In genomic region chr6:218153-219018, GRCh38 we compare ENCODE assay signal across 16 cellular contexts.
DNase-seq lines count a peak whose midpoint lies in the region; ATAC-seq and TF ChIP-seq lines count a peak whose summit lies in the region.
"Had no signal": no experiment of that assay in that cellular context is flagged by ENCODE, and none has a peak within 500 bp of the region (broad histone marks: within the 10 kb centered on the region; RNA-seq: fewer than 3 reads in every experiment).

No MANE protein-coding gene starts in this region.

- peaks cover 0 to 12% (median 3%) of the 10 kb centered on the region in 8 donors for H3K9me3 ChIP-seq in spleen
- H3K9me3 ChIP-seq in prostate gland: no peaks in the 10 kb centered on the region
- no peaks in the 10 kb centered on the region for H3K9me3 ChIP-seq in BE2C
- H3K9me3 ChIP-seq: A549, vagina had no signal

- H3K27me3 Mint-ChIP-seq in activated CD4-positive, alpha-beta T cell treated with anti-CD3 and anti-CD28 coated beads for 36 hours: peaks cover 3% of the 10 kb centered on the region
- H3K27me3 Mint-ChIP-seq in activated CD8-positive, alpha-beta memory T cell treated with anti-CD3 and anti-CD28 coated beads, Interleukin-2, amount 10 ng/mL, durations not matched to agents 7 days and 5 days: no peaks in the 10 kb centered on the region
- H3K27me3 Mint-ChIP-seq: activated naive CD4-positive, alpha-beta T cell treated with anti-CD3 and anti-CD28 coated beads, Interleukin-2, amount 50 U/mL, for 24 hours had no signal

- H3K4me3 Mint-ChIP-seq in activated CD4-positive, alpha-beta T cell treated with anti-CD3 and anti-CD28 coated beads for 36 hours: no peak overlapping the region
- no peak overlapping the region for H3K4me3 Mint-ChIP-seq in activated CD8-positive, alpha-beta memory T cell treated with anti-CD3 and anti-CD28 coated beads, Interleukin-2, amount 10 ng/mL, durations not matched to agents 7 days and 5 days
- H3K4me3 Mint-ChIP-seq: activated naive CD4-positive, alpha-beta T cell treated with anti-CD3 and anti-CD28 coated beads, Interleukin-2, amount 50 U/mL, for 24 hours; T-helper 2 cell treated with Interferon-gamma antibody and Interleukin-4, amounts not matched to agents 5 μg/mL and 100 μg/mL, for 36 hours had no signal

- CTCF ChIA-PET in activated CD4-positive, alpha-beta T cell treated with anti-CD3 and anti-CD28 coated beads for 36 hours (lab: Charles Lee): interaction anchor here (0.7 to 2.8 kb wide), 9 partner anchors 14 to 214 kb away, joined by 3 to 6 read pairs (median 3); no protein-coding TSS in a partner anchor
- CTCF ChIA-PET in activated CD8-positive, alpha-beta memory T cell treated with anti-CD3 and anti-CD28 coated beads, Interleukin-2, amount 10 ng/mL, durations not matched to agents 7 days and 5 days (lab: Charles Lee): interaction anchor here (1.2 to 4.8 kb wide), 8 partner anchors 9 to 123 kb away, joined by 4 to 29 read pairs (median 7); no protein-coding TSS in a partner anchor

- no peaks in the 10 kb centered on the region for H3K27me3 ChIP-seq in spleen (replicated peaks in 1 of 7)
- H3K27me3 ChIP-seq in prostate gland (replicated peaks; ENCODE audit: insufficient read depth): no peaks in the 10 kb centered on the region
- H3K27me3 ChIP-seq in BE2C: peaks cover 34% of the 10 kb centered on the region
- H3K27me3 ChIP-seq: vagina had no signal

- H3K27ac ChIP-seq in spleen: peak overlapping the region in 5 of 8 donors; percentile 17 to 70 (median 53)
- H3K27ac ChIP-seq in prostate gland: no peak overlapping the region
- H3K27ac ChIP-seq: A549, vagina had no signal

- peak; percentile 50 for DNase-seq in activated CD4-positive, alpha-beta T cell treated with anti-CD3 and anti-CD28 coated beads for 36 hours
- DNase-seq in activated CD4-positive, alpha-beta T cell treated with anti-CD3 and anti-CD28 coated beads, Interleukin-2, amount 50 U/mL, for 4 hours: no peak
- no peak for DNase-seq in spleen
- no peak for DNase-seq in prostate gland (ENCODE audit: low spot score)
- no peak for DNase-seq in activated CD8-positive, alpha-beta memory T cell treated with anti-CD3 and anti-CD28 coated beads, Interleukin-2, amount 10 ng/mL, durations not matched to agents 7 days and 5 days
- no peak for DNase-seq in BE2C
- DNase-seq: erythroblast; HCEC 1CT; stimulated activated CD4-positive, alpha-beta T cell treated with anti-CD3 and anti-CD28 coated beads, Interleukin-15, amount 100 ng/mL, for 24 hours had no signal

- TF ChIP-seq POLR2A in spleen (IDR thresholded peaks at IDR 0.05) (no peak), prostate gland (IDR thresholded peaks at IDR 0.05) (no peak)

- 61 to 81% (median 70%) methylated on average over 22 of the region's 22 CpGs for WGBS in spleen, 5 donors
- 89% methylated on average over 22 of the region's 22 CpGs for WGBS in prostate gland

- intact Hi-C loops in activated CD4-positive, alpha-beta T cell treated with anti-CD3 and anti-CD28 coated beads for 36 hours (cut with DNase I, micrococcal nuclease): no loop called here
- intact Hi-C loops in spleen (cut with DNase I; ENCODE audit: low total_unique reads) (no loop called here), prostate gland (cut with DNase I) (no loop called here)

- H3K9me3 Mint-ChIP-seq in activated CD4-positive, alpha-beta T cell treated with anti-CD3 and anti-CD28 coated beads for 36 hours (ENCODE audit: low read depth): peaks cover 2% of the 10 kb centered on the region
- peaks cover 8% of the 10 kb centered on the region for H3K9me3 Mint-ChIP-seq in activated CD8-positive, alpha-beta memory T cell treated with anti-CD3 and anti-CD28 coated beads, Interleukin-2, amount 10 ng/mL, durations not matched to agents 7 days and 5 days (ENCODE audit: low read depth)
- H3K9me3 Mint-ChIP-seq: activated naive CD4-positive, alpha-beta T cell treated with anti-CD3 and anti-CD28 coated beads, Interleukin-2, amount 50 U/mL, for 24 hours had no signal

- H3K36me3 ChIP-seq in spleen (no peaks in the 10 kb centered on the region), prostate gland (no peaks in the 10 kb centered on the region), BE2C (no peaks in the 10 kb centered on the region)
- H3K36me3 ChIP-seq: vagina had no signal

- no peak overlapping the region for H3K27ac Mint-ChIP-seq in activated CD4-positive, alpha-beta T cell treated with anti-CD3 and anti-CD28 coated beads for 36 hours
- no peak overlapping the region for H3K27ac Mint-ChIP-seq in activated CD8-positive, alpha-beta memory T cell treated with anti-CD3 and anti-CD28 coated beads, Interleukin-2, amount 10 ng/mL, durations not matched to agents 7 days and 5 days
- H3K27ac Mint-ChIP-seq: activated naive CD4-positive, alpha-beta T cell treated with anti-CD3 and anti-CD28 coated beads, Interleukin-2, amount 50 U/mL, for 24 hours had no signal

- H3K36me3 Mint-ChIP-seq in activated CD4-positive, alpha-beta T cell treated with anti-CD3 and anti-CD28 coated beads for 36 hours (ENCODE audit: low read depth): no peaks in the 10 kb centered on the region
- peaks cover 15% of the 10 kb centered on the region for H3K36me3 Mint-ChIP-seq in activated CD8-positive, alpha-beta memory T cell treated with anti-CD3 and anti-CD28 coated beads, Interleukin-2, amount 10 ng/mL, durations not matched to agents 7 days and 5 days
- H3K36me3 Mint-ChIP-seq: activated naive CD4-positive, alpha-beta T cell treated with anti-CD3 and anti-CD28 coated beads, Interleukin-2, amount 50 U/mL, for 24 hours had no signal

- ATAC-seq in activated CD4-positive, alpha-beta T cell treated with anti-CD3 and anti-CD28 coated beads for 36 hours: no peak
- peak; percentile 39 for ATAC-seq in GM21825 (IDR thresholded peaks at IDR 0.05; ENCODE audit: unreplicated experiment)
- peak; percentile 32 for ATAC-seq in HG03558 (IDR thresholded peaks at IDR 0.05; ENCODE audit: extremely low read depth, unreplicated experiment)
- no peak for ATAC-seq in activated CD8-positive, alpha-beta memory T cell treated with anti-CD3 and anti-CD28 coated beads, Interleukin-2, amount 10 ng/mL, durations not matched to agents 7 days and 5 days

- POLR2A ChIA-PET in activated CD4-positive, alpha-beta T cell treated with anti-CD3 and anti-CD28 coated beads for 36 hours (lab: Charles Lee): interaction anchor here (0.6 kb wide), 1 partner anchor 181 kb away, joined by 3 read pairs; no protein-coding TSS in a partner anchor

- TF ChIP-seq CTCF in spleen (IDR thresholded peaks at IDR 0.05 in 8 of 11, conservative IDR thresholded peaks at IDR 0.05 in 3 of 11): peak in 3 of 11 experiments; percentile 11 to 21 (median 20)
- no peak for TF ChIP-seq CTCF in prostate gland (IDR thresholded peaks at IDR 0.05)
- TF ChIP-seq CTCF in BE2C (IDR thresholded peaks at IDR 0.05; ENCODE audit: low read depth, low read length): no peak

- H3K4me3 ChIP-seq in spleen (no peak overlapping the region), prostate gland (no peak overlapping the region), BE2C (ENCODE audit: low read depth, low read length) (no peak overlapping the region)
- H3K4me3 ChIP-seq: A549, lung, vagina had no signal

- peaks cover 70% of the 10 kb centered on the region for H3K4me1 Mint-ChIP-seq in activated CD4-positive, alpha-beta T cell treated with anti-CD3 and anti-CD28 coated beads for 36 hours
- H3K4me1 Mint-ChIP-seq in activated CD8-positive, alpha-beta memory T cell treated with anti-CD3 and anti-CD28 coated beads, Interleukin-2, amount 10 ng/mL, durations not matched to agents 7 days and 5 days: peaks cover 68% of the 10 kb centered on the region

- H3K4me1 ChIP-seq in spleen: peaks cover 11 to 67% (median 42%) of the 10 kb centered on the region in 6 donors
- no peaks in the 10 kb centered on the region for H3K4me1 ChIP-seq in prostate gland (replicated peaks)
- H3K4me1 ChIP-seq in BE2C: no peaks in the 10 kb centered on the region
- H3K4me1 ChIP-seq: A549, vagina had no signal

Comparison
In these comparisons a context has a peak if more than half of its experiments do, and no peak if none do; other contexts are left out.
1. ATAC-seq: peak in GM21825 (single experiment) and HG03558 (single experiment); none in activated CD4-positive, alpha-beta T cell treated with anti-CD3 and anti-CD28 coated beads for 36 hours (single experiment) and activated CD8-positive, alpha-beta memory T cell treated with anti-CD3 and anti-CD28 coated beads, Interleukin-2, amount 10 ng/mL, durations not matched to agents 7 days and 5 days (single experiment).
2. H3K27ac ChIP-seq: peak in spleen (5 of 8); none in prostate gland (0 of 2).